24 cellular contexts compared by ENCODE assay signal in genomic region chr9:109542922-109543321, GRCh38. TPM values are rescaled to one million over a fixed set of nuclear protein-coding genes. Genes with fewer than 3 reads are reported as not detected.
DNase-seq lines count a peak whose midpoint lies in the region; FAIRE-seq and TF ChIP-seq lines count a peak whose summit lies in the region.
"Had no signal": no experiment of that assay in that cellular context is flagged by ENCODE, and none has a peak within 500 bp of the region (broad histone marks: within the 10 kb centered on the region; RNA-seq: fewer than 3 reads in every experiment).

No MANE protein-coding gene starts in this region.

- TF ChIP-seq CTCF in NB4 (IDR thresholded peaks at IDR 0.05; ENCODE audit: low read depth, low read length) (no peak), epithelial cell of esophagus (IDR thresholded peaks at IDR 0.05; ENCODE audit: insufficient read depth, low read depth, low read length, missing control alignments) (no peak), kidney (IDR thresholded peaks at IDR 0.05; ENCODE audit: borderline replicate concordance, extremely low read depth, insufficient read depth) (no peak), right atrium auricular region (IDR thresholded peaks at IDR 0.05) (no peak)

- TF ChIP-seq RAD21 in Ishikawa (IDR thresholded peaks at IDR 0.05; ENCODE audit: low read depth) = no peak

- H3K27ac ChIP-seq in kidney (ENCODE audit: low read depth in 2 of 2, low read length in 2 of 2) = no peak overlapping the region
- H3K27ac ChIP-seq in right atrium auricular region = no peak overlapping the region
- H3K27ac ChIP-seq: PC-9 had no signal

- no peaks in the 10 kb centered on the region for H3K27me3 ChIP-seq in right atrium auricular region

- DNase-seq in NB4 (ENCODE audit: low read depth) = peak; percentile 22
- DNase-seq in epithelial cell of esophagus (ENCODE audit: low read depth) = peak; percentile 17
- peak; percentile 20 for DNase-seq in iris pigment epithelial cell (ENCODE audit: low read depth)
- no peak for DNase-seq in kidney
- DNase-seq in mesenteric fat pad (ENCODE audit: low spot score) = no peak
- DNase-seq in NCI-H1092 treated with DMSO at 0.1 percent for 48 hours (lab: John Stamatoyannopoulos, UW) = no peak
- DNase-seq in right atrium auricular region (ENCODE audit: low spot score) = no peak
- DNase-seq: C1 segment of cervical spinal cord; CD4-positive, alpha-beta memory T cell; COR-L47; DMS53; Kasumi-1; NCI-H1092; NCI-H1436 treated with DMSO at 0.1 percent for 48 hours; NCI-H1930; NCI-H2107; NCI-H446; NCI-H524 treated with DMSO at 0.1 percent for 48 hours; NCI-H82; NK-92 treated with Interleukin-12 subunit alpha and Interleukin-12 subunit beta, amount 100 ng/mL, for 24 hours; PC-9; T-cell had no signal

- no peaks in the 10 kb centered on the region for H3K36me3 ChIP-seq in kidney (ENCODE audit: control insufficient read depth in 1 of 2, insufficient read depth in 2 of 2, low read length in 2 of 2)
- H3K36me3 ChIP-seq in right atrium auricular region = no peaks in the 10 kb centered on the region

- no peak overlapping the region for H3K4me3 ChIP-seq in NB4 (ENCODE audit: low read depth, low read length)
- no peak overlapping the region for H3K4me3 ChIP-seq in epithelial cell of esophagus (ENCODE audit: low read length)
- H3K4me3 ChIP-seq in kidney (ENCODE audit: low read length in 2 of 2) = no peak overlapping the region
- H3K4me3 ChIP-seq in right atrium auricular region = no peak overlapping the region
- H3K4me3 ChIP-seq: PC-9 had no signal

- intact Hi-C loops in kidney (cut with DNase I) = no loop called here

- H3K4me1 ChIP-seq in kidney (ENCODE audit: control insufficient read depth in 1 of 2, insufficient read depth in 1 of 2, low read depth in 1 of 2, low read length in 2 of 2) (no peaks in the 10 kb centered on the region), right atrium auricular region (no peaks in the 10 kb centered on the region)

- FAIRE-seq in kidney (lab: Jason Lieb, UNC) = no peak
- FAIRE-seq: A204.1 had no signal

- H3K9me3 ChIP-seq in kidney (ENCODE audit: control insufficient read depth in 1 of 2, low read length in 2 of 2) = peaks cover 0 to 10% of the 10 kb centered on the region in 2 donors
- peaks cover 7 to 27% of the 10 kb centered on the region in 2 donors for H3K9me3 ChIP-seq in right atrium auricular region

- no peak overlapping the region for H3K9ac ChIP-seq in kidney (ENCODE audit: low read length in 2 of 2)

- TF ChIP-seq POLR2A in NB4 (IDR thresholded peaks at IDR 0.05; ENCODE audit: extremely low read depth, insufficient read length) = no peak

- no peak for TF ChIP-seq EP300 in Ishikawa (IDR thresholded peaks at IDR 0.05; ENCODE audit: borderline replicate concordance)

TF ChIP-seq in Ishikawa, 13 proteins besides CTCF, POLR2A, EP300 and RAD21:
- no peak for TF ChIP-seq REST (IDR thresholded peaks at IDR 0.05; ENCODE audit: low read depth)
- 0 out of 2 replicates have a peak, but pooled peaks have one; percentile 32 for TF ChIP-seq USF1 (IDR thresholded peaks at IDR 0.05)
- TF ChIP-seq MAX (IDR thresholded peaks at IDR 0.05) = no peak
TF ChIP-seq in Ishikawa: peak in this region for 1.

RNA-seq across cellular contexts. Expression of gene PTPN3, which starts 44.8 kb away (rescaled TPM):
- total RNA-seq in kidney = 40.6 TPM
- 33.7 TPM for polyA plus RNA-seq in kidney (ENCODE audit: insufficient read depth, low read depth, low replicate concordance)
- 6.3 TPM for total RNA-seq in mesenteric fat pad
- 1 to 10 TPM; 6.9 to 7.9 TPM for total RNA-seq in right atrium auricular region
- total RNA-seq: CD4-positive, alpha-beta memory T cell had no signal
- polyA plus RNA-seq: CD4-positive, alpha-beta memory T cell had no signal

Comparison
In these comparisons a context has a peak if more than half of its experiments do, and no peak if none do; other contexts are left out.
1. DNase-seq: peak in NB4 (single experiment), epithelial cell of esophagus (single experiment) and iris pigment epithelial cell (single experiment); none in kidney (single experiment), mesenteric fat pad (single experiment), NCI-H1092 treated with DMSO at 0.1 percent for 48 hours (single experiment) and right atrium auricular region (single experiment).